Comparison of ENCODE assay signal across 14 cellular contexts in the genomic region with DNA sequence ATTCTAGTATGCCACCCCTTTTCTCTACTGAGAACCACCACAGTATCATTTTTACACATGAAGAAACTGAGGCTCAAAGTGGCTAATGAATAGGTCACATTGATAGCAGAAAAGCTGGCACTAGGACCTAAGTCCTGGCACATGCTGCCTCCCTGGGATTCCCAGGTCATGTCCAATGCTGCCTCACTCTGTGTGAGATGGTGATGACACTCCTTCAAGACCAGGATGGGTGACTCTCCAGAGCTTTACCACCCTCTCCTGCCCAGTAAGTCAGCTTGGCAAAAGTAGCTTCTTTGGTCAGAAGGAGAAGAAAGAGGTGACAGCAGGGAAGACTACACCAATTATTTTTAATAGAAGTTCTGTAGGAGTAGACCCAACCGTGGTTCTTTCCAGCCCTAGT. TPM values are rescaled to one million over a fixed set of nuclear protein-coding genes. Genes with fewer than 3 reads are reported as not detected.
DNase-seq lines count a peak whose midpoint lies in the region; ATAC-seq, FAIRE-seq and TF ChIP-seq lines count a peak whose summit lies in the region.
"Had no signal": no experiment of that assay in that cellular context is flagged by ENCODE, and none has a peak within 500 bp of the region (broad histone marks: within the 10 kb centered on the region; RNA-seq: fewer than 3 reads in every experiment).

No MANE protein-coding gene starts in this region.

- H3K27me3 ChIP-seq in MM.1S (replicated peaks; ENCODE audit: insufficient read depth, low read length): no peaks in the 10 kb centered on the region
- H3K27me3 ChIP-seq in K562 (ENCODE audit: control insufficient read depth in 2 of 2, insufficient read depth in 2 of 2, low read length in 2 of 2): peaks cover 4 to 24% of the 10 kb centered on the region in 2 experiments; a peak in 4 of 5 replicates
- H3K27me3 ChIP-seq: SJCRH30 had no signal

- no peaks in the 10 kb centered on the region for H3K9me2 ChIP-seq in MM.1S (replicated peaks; ENCODE audit: insufficient read depth, low read length)

- no peaks in the 10 kb centered on the region for H3F3A ChIP-seq in MM.1S (ENCODE audit: insufficient read depth, low read length)

- no peak for FAIRE-seq in K562 (lab: Jason Lieb, UNC)
- FAIRE-seq: D721Med, H54 had no signal

- H3K9ac ChIP-seq in MM.1S (ENCODE audit: low read length): no peak overlapping the region
- H3K9ac ChIP-seq in K562 (ENCODE audit: insufficient read depth in 1 of 2, low read depth in 2 of 2, low read length in 2 of 2): no peak overlapping the region

- intact Hi-C loops in K562 (cut with micrococcal nuclease): loop anchor here (1.0 to 10.0 kb wide), 4 partner anchors 33 to 431 kb away; no protein-coding TSS in a partner anchor

- H3K9me3 Mint-ChIP-seq in stimulated activated naive CD8-positive, alpha-beta T cell treated with anti-CD3 and anti-CD28 coated beads, Interleukin-15, amount 100 ng/mL, for 72 hours: no peaks in the 10 kb centered on the region
- H3K9me3 Mint-ChIP-seq: CD8-positive, alpha-beta T cell; T-cell had no signal

- TF ChIP-seq EP300 in K562 (IDR thresholded peaks at IDR 0.05; ENCODE audit: low read length): no peak

- H3K36me3 ChIP-seq in MM.1S (replicated peaks; ENCODE audit: insufficient read depth, low read length) (no peaks in the 10 kb centered on the region), K562 (ENCODE audit: control insufficient read depth, insufficient read depth, low read length) (no peaks in the 10 kb centered on the region)
- H3K36me3 ChIP-seq: SJCRH30 had no signal

- H3K4me2 ChIP-seq in MM.1S (ENCODE audit: low read depth, low read length) (peak overlapping the region; percentile 16; the same call in 1 of the 2 replicates), K562 (ENCODE audit: insufficient read depth, low read length) (no peak overlapping the region)

- CTCF ChIA-PET in K562 (lab: Yijun Ruan, JAX; ENCODE audit: low intra/inter-chr PET ratio): interaction anchor here (1.0 to 5.8 kb wide), 4 partner anchors 38 to 93 kb away, joined by 3 to 95 read pairs (median 10); no protein-coding TSS in a partner anchor

- no peak overlapping the region for H3K4me3 Mint-ChIP-seq in stimulated activated naive CD8-positive, alpha-beta T cell treated with anti-CD3 and anti-CD28 coated beads, Interleukin-15, amount 100 ng/mL, for 72 hours
- H3K4me3 Mint-ChIP-seq: CD8-positive, alpha-beta T cell; T-cell had no signal

- DNase-seq in stimulated activated naive CD8-positive, alpha-beta T cell treated with anti-CD3 and anti-CD28 coated beads, Interleukin-15, amount 100 ng/mL, for 72 hours: no peak
- DNase-seq in stimulated activated naive CD8-positive, alpha-beta T cell treated with anti-CD3 and anti-CD28 coated beads, Interleukin-15, Interleukin-2, amounts not matched to agents 100 U/mL and 50 U/mL, for 24 hours: no peak
- DNase-seq in MM.1S (no peak), K562 (ENCODE audit: extremely low read depth in 1 of 4, low spot score in 3 of 4) (no peak), AG08395 (ENCODE audit: low spot score) (no peak)

- ATAC-seq in stimulated activated naive CD8-positive, alpha-beta T cell treated with anti-CD3 and anti-CD28 coated beads, Interleukin-15, amount 100 ng/mL, for 72 hours: peak; percentile 4
- ATAC-seq in stimulated activated naive CD8-positive, alpha-beta T cell treated with anti-CD3 and anti-CD28 coated beads, Interleukin-15, Interleukin-2, amounts not matched to agents 100 U/mL and 50 U/mL, for 24 hours: no peak
- peak; percentile 14; the same call in 1 of the 3 replicates for ATAC-seq in K562
- ATAC-seq in HG02973 (IDR thresholded peaks at IDR 0.05; ENCODE audit: unreplicated experiment): no peak
- no peak for ATAC-seq in GM18907 (IDR thresholded peaks at IDR 0.05; ENCODE audit: unreplicated experiment)

- H3K4me1 ChIP-seq in MM.1S (ENCODE audit: low read length): 0 out of 2 replicates have a peak, but pooled peaks cover 5% of the 10 kb centered on the region
- H3K4me1 ChIP-seq in K562 (replicated peaks in 1 of 2; ENCODE audit: control insufficient read depth in 2 of 2, insufficient read depth in 2 of 2, low read length in 2 of 2): no peaks in the 10 kb centered on the region

- H2AFZ ChIP-seq in MM.1S (ENCODE audit: low read length) (no peak overlapping the region), K562 (ENCODE audit: low read depth, low read length) (no peak overlapping the region)

- H3K79me2 ChIP-seq in MM.1S (ENCODE audit: low read length): no peaks in the 10 kb centered on the region
- H3K79me2 ChIP-seq in K562 (ENCODE audit: control insufficient read depth, insufficient read depth, low read length): no peaks in the 10 kb centered on the region

- no peak for TF ChIP-seq POLR2A in K562 (conservative IDR thresholded peaks at IDR 0.05)

- 6% methylated on average over 1 of the region's 1 CpG for WGBS in K562 (ENCODE audit: insufficient coverage, low coverage, missing lambda C conversion rate)

- no peak for TF ChIP-seq RAD21 in K562 (CRISPR knock-in tag; conservative IDR thresholded peaks at IDR 0.05 in 1 of 2, IDR thresholded peaks at IDR 0.05 in 1 of 2)

- H3K9me1 ChIP-seq in K562 (ENCODE audit: control insufficient read depth, insufficient read depth, low read length): no peaks in the 10 kb centered on the region

- no peaks in the 10 kb centered on the region for H4K20me1 ChIP-seq in MM.1S (ENCODE audit: insufficient read depth, low read length)
- no peaks in the 10 kb centered on the region for H4K20me1 ChIP-seq in K562 (replicated peaks; ENCODE audit: control insufficient read depth, insufficient read depth, low read length)

- no peak overlapping the region for H3K4me3 ChIP-seq in MM.1S (ENCODE audit: low read length)
- H3K4me3 ChIP-seq in K562: no peak overlapping the region
- H3K4me3 ChIP-seq: SJCRH30 had no signal

- in situ Hi-C loops in K562 (cut with MboI): no loop called here

- peaks cover 22% of the 10 kb centered on the region for H3K27me3 Mint-ChIP-seq in stimulated activated naive CD8-positive, alpha-beta T cell treated with anti-CD3 and anti-CD28 coated beads, Interleukin-15, amount 100 ng/mL, for 72 hours

- H3K4me1 Mint-ChIP-seq in stimulated activated naive CD8-positive, alpha-beta T cell treated with anti-CD3 and anti-CD28 coated beads, Interleukin-15, amount 100 ng/mL, for 72 hours: peaks cover 18% of the 10 kb centered on the region

- BruUV-seq in K562 (replicated peaks; lab: Mats Ljungman, UMichigan): no TSS peak

- no peak overlapping the region for H3K27ac Mint-ChIP-seq in stimulated activated naive CD8-positive, alpha-beta T cell treated with anti-CD3 and anti-CD28 coated beads, Interleukin-15, amount 100 ng/mL, for 72 hours
- H3K27ac Mint-ChIP-seq: CD8-positive, alpha-beta T cell; T-cell had no signal

- POLR2A ChIA-PET in K562 (lab: Yijun Ruan, JAX): interaction anchor here (0.9 to 1.0 kb wide), 2 partner anchors 22 to 81 kb away, joined by 3 to 7 read pairs; no protein-coding TSS in a partner anchor

- H3K9me3 ChIP-seq in MM.1S (replicated peaks; ENCODE audit: insufficient read depth, low read length): no peaks in the 10 kb centered on the region
- H3K9me3 ChIP-seq in K562 (replicated peaks; ENCODE audit: control insufficient read depth, insufficient read depth, low read depth, low read length): no peaks in the 10 kb centered on the region
- H3K9me3 ChIP-seq: SJCRH30 had no signal

- no peak for TF ChIP-seq CTCF in MM.1S (IDR thresholded peaks at IDR 0.05; ENCODE audit: low read length)
- TF ChIP-seq CTCF in K562 (IDR thresholded peaks at IDR 0.05 in 2 of 3, conservative IDR thresholded peaks at IDR 0.05 in 1 of 3; ENCODE audit: insufficient read depth in 2 of 3, low read depth in 1 of 3, low read length in 3 of 3): no peak

- H3K27ac ChIP-seq in MM.1S (ENCODE audit: low read length) (no peak overlapping the region), K562 (ENCODE audit: extremely low read depth, low read depth, low read length) (no peak overlapping the region)
- H3K27ac ChIP-seq: RWPE1, SJCRH30 had no signal

RNA-seq across cellular contexts. Expression of gene AKR1B10, which starts 13.3 kb away (rescaled TPM):
- total RNA-seq in K562 (2011; cell fraction: chromatin; rRNA removed; ENCODE audit: low replicate concordance): not detected in 2 replicates
- total RNA-seq in K562 (2011; cell fraction: nucleolus; rRNA removed): not detected in 2 replicates
- total RNA-seq in K562 (2011; cell fraction: nucleoplasm; rRNA removed): not detected in 2 replicates
- total RNA-seq in K562 (2014; rRNA removed) (not detected in 2 replicates), K562 (2014; rRNA removed; fragmentation: Illumina TruSeq; extraction: Trizol) (not detected in 2 replicates), K562 (2015; rRNA removed; fragmentation: Illumina TruSeq; extraction: Trizol) (not detected in 2 replicates), K562 (2021) (not detected in 2 replicates)
- polyA plus RNA-seq in K562 (2011; rRNA removed) (not detected in 2 replicates), K562 (2014; fragmentation: Illumina TruSeq; extraction: Trizol) (not detected in 2 replicates), K562 (2014; fragmentation: Nextera tagmentation; extraction: Ambion mirVana) (not detected), K562 (2014; rRNA removed) (not detected in 2 replicates)
- polyA plus RNA-seq in K562 (2011; cell fraction: cytosol; rRNA removed): not detected in 2 replicates
- not detected in 2 replicates for polyA plus RNA-seq in K562 (2011; cell fraction: nucleus; rRNA removed)
- not detected in 2 replicates for polyA plus RNA-seq in K562 (2012)
- polyA minus RNA-seq in K562 (2011; rRNA and poly(A)+ RNA removed): not detected in 2 replicates
- polyA minus RNA-seq in K562 (2011; cell fraction: cytosol; rRNA and poly(A)+ RNA removed): not detected in 2 replicates
- polyA minus RNA-seq in K562 (2011; cell fraction: nucleus; rRNA and poly(A)+ RNA removed): not detected in 2 replicates
- total RNA-seq: CD8-positive, alpha-beta T cell had no signal

RNA-seq across cellular contexts. Expression of gene AKR1B15, which starts 34.8 kb away (rescaled TPM):
- not detected in 2 replicates for total RNA-seq in K562 (2011; cell fraction: chromatin; rRNA removed; ENCODE audit: low replicate concordance)
- total RNA-seq in K562 (2011; cell fraction: nucleolus; rRNA removed): not detected in 2 replicates
- not detected in 2 replicates for total RNA-seq in K562 (2011; cell fraction: nucleoplasm; rRNA removed)
- total RNA-seq in K562 (2014; rRNA removed) (not detected in 2 replicates), K562 (2014; rRNA removed; fragmentation: Illumina TruSeq; extraction: Trizol) (not detected in 2 replicates), K562 (2015; rRNA removed; fragmentation: Illumina TruSeq; extraction: Trizol) (not detected in 2 replicates), K562 (2021) (not detected in 2 replicates)
- polyA plus RNA-seq in K562 (2011; rRNA removed) (not detected in 2 replicates), K562 (2014; fragmentation: Illumina TruSeq; extraction: Trizol) (not detected in 2 replicates), K562 (2014; fragmentation: Nextera tagmentation; extraction: Ambion mirVana) (not detected), K562 (2014; rRNA removed) (not detected in 2 replicates)
- polyA plus RNA-seq in K562 (2011; cell fraction: cytosol; rRNA removed): not detected in 2 replicates
- not detected in 2 replicates for polyA plus RNA-seq in K562 (2011; cell fraction: nucleus; rRNA removed)
- not detected in 2 replicates for polyA plus RNA-seq in K562 (2012)
- not detected in 2 replicates for polyA minus RNA-seq in K562 (2011; rRNA and poly(A)+ RNA removed)
- not detected in 2 replicates for polyA minus RNA-seq in K562 (2011; cell fraction: cytosol; rRNA and poly(A)+ RNA removed)
- polyA minus RNA-seq in K562 (2011; cell fraction: nucleus; rRNA and poly(A)+ RNA removed): not detected in 2 replicates
- total RNA-seq: CD8-positive, alpha-beta T cell; SJCRH30; T-cell had no signal
- polyA plus RNA-seq: BJ had no signal

RNA-seq across cellular contexts. Expression of gene AKR1B1, which starts 55.2 kb away (rescaled TPM):
- 4.1 and 5.7 TPM in 2 replicates for total RNA-seq in K562 (2011; cell fraction: chromatin; rRNA removed; ENCODE audit: low replicate concordance)
- 3.2 and 4.9 TPM in 2 replicates for total RNA-seq in K562 (2011; cell fraction: nucleolus; rRNA removed)
- total RNA-seq in K562 (2011; cell fraction: nucleoplasm; rRNA removed): 3.5 and 3.8 TPM in 2 replicates
- 2.0 and 2.2 TPM in 2 replicates for total RNA-seq in K562 (2014; rRNA removed)
- 3.7 and 4.5 TPM in 2 replicates for total RNA-seq in K562 (2014; rRNA removed; fragmentation: Illumina TruSeq; extraction: Trizol)
- 3.1 and 3.5 TPM in 2 replicates for total RNA-seq in K562 (2015; rRNA removed; fragmentation: Illumina TruSeq; extraction: Trizol)
- total RNA-seq in K562 (2021): 6.3 TPM in 2 replicates
- polyA plus RNA-seq in K562 (2011; rRNA removed): 1.3 and 10.6 TPM in 2 replicates
- polyA plus RNA-seq in K562 (2011; cell fraction: cytosol; rRNA removed): 1.4 and 8.7 TPM in 2 replicates
- polyA plus RNA-seq in K562 (2011; cell fraction: nucleus; rRNA removed): 1.5 and 9.6 TPM in 2 replicates
- polyA plus RNA-seq in K562 (2012): 6.4 and 8.4 TPM in 2 replicates
- polyA plus RNA-seq in K562 (2014; fragmentation: Illumina TruSeq; extraction: Trizol): 5.6 and 7.1 TPM in 2 replicates
- 1 to 10 TPM; 6.2 to 7.2 TPM for polyA plus RNA-seq in K562 (2014; fragmentation: Nextera tagmentation; extraction: Ambion mirVana)
- polyA plus RNA-seq in K562 (2014; rRNA removed): 5.3 and 7.0 TPM in 2 replicates
- 0.48 and 2.9 TPM in 2 replicates for polyA minus RNA-seq in K562 (2011; rRNA and poly(A)+ RNA removed)
- 3.5 and 6.0 TPM in 2 replicates for polyA minus RNA-seq in K562 (2011; cell fraction: cytosol; rRNA and poly(A)+ RNA removed)
- polyA minus RNA-seq in K562 (2011; cell fraction: nucleus; rRNA and poly(A)+ RNA removed): 0.89 and 2.3 TPM in 2 replicates

Comparison
In these comparisons a context has a peak if more than half of its experiments do, and no peak if none do; other contexts are left out.
1. ATAC-seq: peak in stimulated activated naive CD8-positive, alpha-beta T cell treated with anti-CD3 and anti-CD28 coated beads, Interleukin-15, amount 100 ng/mL, for 72 hours (single experiment) and K562 (single experiment); none in stimulated activated naive CD8-positive, alpha-beta T cell treated with anti-CD3 and anti-CD28 coated beads, Interleukin-15, Interleukin-2, amounts not matched to agents 100 U/mL and 50 U/mL, for 24 hours (single experiment), HG02973 (single experiment) and GM18907 (single experiment).